In genomic region chr3:87501076-87501475, GRCh38 we compare ENCODE assay signal across 1 cellular context.
TF ChIP-seq lines count a peak whose summit lies in the region.

No MANE protein-coding gene starts in this region.

TF ChIP-seq in K562, 482 proteins besides CTCF, POLR2A, EP300 and RAD21 (continued from another document):
- TF ChIP-seq CEBPZ (IDR thresholded peaks at IDR 0.05; ENCODE audit: borderline replicate concordance, low read depth, low read length) (no peak), KHSRP (IDR thresholded peaks at IDR 0.05) (no peak), ZFP30 (CRISPR knock-in tag; IDR thresholded peaks at IDR 0.05; ENCODE audit: borderline replicate concordance) (no peak), XRCC5 (IDR thresholded peaks at IDR 0.05; ENCODE audit: low read depth, low read length) (no peak), BRD9 (IDR thresholded peaks at IDR 0.05; ENCODE audit: low read depth, partially characterized antibody) (no peak), UBTF (IDR thresholded peaks at IDR 0.05; ENCODE audit: borderline replicate concordance in 1 of 2, low read depth in 2 of 2, low read length in 2 of 2) (no peak), USF2 (CRISPR knock-in tag; IDR thresholded peaks at IDR 0.05) (no peak), PCBP1 (IDR thresholded peaks at IDR 0.05; ENCODE audit: low read depth, low read length, poor library complexity, severe bottlenecking) (no peak), TEAD1 (CRISPR knock-in tag; IDR thresholded peaks at IDR 0.05) (no peak), HNRNPUL1 (IDR thresholded peaks at IDR 0.05; ENCODE audit: low read length) (no peak), GATAD2A (IDR thresholded peaks at IDR 0.05) (no peak)
